In the genomic region with DNA sequence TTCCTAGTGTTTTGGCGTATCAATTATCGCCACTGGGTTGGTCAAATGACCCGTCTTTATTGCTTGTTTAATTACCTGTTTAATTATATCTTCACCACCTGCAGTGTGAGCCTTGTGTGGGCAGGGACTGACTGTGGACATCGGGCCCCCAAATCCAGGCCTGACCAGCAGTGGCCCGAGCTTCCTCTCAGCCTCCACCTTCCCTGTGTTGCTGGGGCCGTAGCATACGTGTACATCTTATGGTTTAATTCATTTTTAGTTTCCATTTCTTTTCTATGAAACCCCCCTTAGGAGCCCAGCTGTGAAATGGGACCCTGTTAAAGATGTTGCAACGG, we compare ENCODE assay signal across 1 cellular context.
TF ChIP-seq lines count a peak whose summit lies in the region.

No MANE protein-coding gene starts in this region.

TF ChIP-seq in WTC11, 78 proteins besides CTCF, POLR2A, EP300 and RAD21 (continued from another document):
- TF ChIP-seq, protein P1, sequence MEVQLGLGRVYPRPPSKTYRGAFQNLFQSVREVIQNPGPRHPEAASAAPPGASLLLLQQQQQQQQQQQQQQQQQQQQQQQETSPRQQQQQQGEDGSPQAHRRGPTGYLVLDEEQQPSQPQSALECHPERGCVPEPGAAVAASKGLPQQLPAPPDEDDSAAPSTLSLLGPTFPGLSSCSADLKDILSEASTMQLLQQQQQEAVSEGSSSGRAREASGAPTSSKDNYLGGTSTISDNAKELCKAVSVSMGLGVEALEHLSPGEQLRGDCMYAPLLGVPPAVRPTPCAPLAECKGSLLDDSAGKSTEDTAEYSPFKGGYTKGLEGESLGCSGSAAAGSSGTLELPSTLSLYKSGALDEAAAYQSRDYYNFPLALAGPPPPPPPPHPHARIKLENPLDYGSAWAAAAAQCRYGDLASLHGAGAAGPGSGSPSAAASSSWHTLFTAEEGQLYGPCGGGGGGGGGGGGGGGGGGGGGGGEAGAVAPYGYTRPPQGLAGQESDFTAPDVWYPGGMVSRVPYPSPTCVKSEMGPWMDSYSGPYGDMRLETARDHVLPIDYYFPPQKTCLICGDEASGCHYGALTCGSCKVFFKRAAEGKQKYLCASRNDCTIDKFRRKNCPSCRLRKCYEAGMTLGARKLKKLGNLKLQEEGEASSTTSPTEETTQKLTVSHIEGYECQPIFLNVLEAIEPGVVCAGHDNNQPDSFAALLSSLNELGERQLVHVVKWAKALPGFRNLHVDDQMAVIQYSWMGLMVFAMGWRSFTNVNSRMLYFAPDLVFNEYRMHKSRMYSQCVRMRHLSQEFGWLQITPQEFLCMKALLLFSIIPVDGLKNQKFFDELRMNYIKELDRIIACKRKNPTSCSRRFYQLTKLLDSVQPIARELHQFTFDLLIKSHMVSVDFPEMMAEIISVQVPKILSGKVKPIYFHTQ (CRISPR knock-in tag; IDR thresholded peaks at IDR 0.05), result no peak
- no peak for TF ChIP-seq MYBL2 (CRISPR knock-in tag; IDR thresholded peaks at IDR 0.05)
- no peak for TF ChIP-seq MXD4 (CRISPR knock-in tag; IDR thresholded peaks at IDR 0.05; ENCODE audit: borderline replicate concordance)
